ENCODE assay signal across 25 cellular contexts in genomic region chr13:71722206-71722605, GRCh38.
"Had no signal": no experiment of that assay in that cellular context is flagged by ENCODE, and none has a peak within 500 bp of the region (broad histone marks: within the 10 kb centered on the region; RNA-seq: fewer than 3 reads in every experiment).

No MANE protein-coding gene starts in this region.

- ATAC-seq: activated T-cell treated with anti-CD3 and anti-CD28 coated beads, Interleukin-2, amount 50 U/mL, for 4 hours; effector memory CD8-positive, alpha-beta T cell; gastroesophageal sphincter; left colon had no signal

- H3K4me3 ChIP-seq: dorsolateral prefrontal cortex, esophagus muscularis mucosa, gastroesophageal sphincter, spleen, testis, vagina had no signal

- DNase-seq: activated B cell treated with CpG ODN at 0.5 μM for 24 hours; activated CD4-positive, alpha-beta T cell treated with anti-CD3 and anti-CD28 coated beads for 4 hours; activated CD4-positive, alpha-beta T cell treated with anti-CD3 and anti-CD28 coated beads, Interleukin-2, amount 50 U/mL, for 48 hours; activated CD8-positive, alpha-beta memory T cell treated with anti-CD3 and anti-CD28 coated beads, Interleukin-2, amount 50 U/mL, for 48 hours; activated effector memory CD4-positive, alpha-beta T cell treated with Interleukin-2 at 50 U/mL for 16 hours; activated naive CD4-positive, alpha-beta T cell treated with anti-CD3 and anti-CD28 coated beads for 36 hours; activated naive CD8-positive, alpha-beta T cell treated with anti-CD3 and anti-CD28 coated beads, Interleukin-2, amount 10 ng/mL, durations not matched to agents 7 days and 5 days; activated T-cell treated with anti-CD3 and anti-CD28 coated beads, Interleukin-2, amount 50 U/mL, for 4 hours; amygdala; central memory CD4-positive, alpha-beta T cell; dorsolateral prefrontal cortex; effector memory CD8-positive, alpha-beta T cell; head of caudate nucleus; hypothalamus; left colon; naive B cell; spleen; stimulated activated CD4-positive, alpha-beta T cell treated with anti-CD3 and anti-CD28 coated beads, Interleukin-4, amount 100 ng/mL, for 1 hour; stimulated activated naive CD4-positive, alpha-beta T cell; T1000; testis; trophoblast cell had no signal
